17 cellular contexts compared by ENCODE assay signal in the genomic region with DNA sequence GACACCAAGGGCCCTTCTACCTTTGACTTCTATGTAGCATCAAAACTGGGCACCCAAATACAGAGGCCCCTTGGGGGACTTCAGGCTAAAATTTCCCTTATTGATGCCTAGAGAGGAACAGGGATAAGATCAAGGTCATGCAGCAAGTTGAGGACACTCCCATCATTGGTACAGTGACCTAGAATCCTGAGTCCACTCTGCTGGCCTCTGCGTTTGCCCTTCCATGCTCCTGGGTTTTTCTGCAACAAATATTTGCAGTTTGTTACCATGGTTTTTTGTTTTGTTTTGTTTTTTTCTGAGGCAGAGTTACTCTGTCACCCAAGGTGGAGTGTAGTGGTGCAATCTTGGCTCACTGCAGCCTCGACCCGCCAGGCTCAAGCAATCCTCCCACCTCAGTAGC.
A peak's percentile ranks its signal among the peaks of the same experiment; 100 is the strongest.
DNase-seq lines count a peak whose midpoint lies in the region; ATAC-seq and TF ChIP-seq lines count a peak whose summit lies in the region.
"Had no signal": no experiment of that assay in that cellular context is flagged by ENCODE, and none has a peak within 500 bp of the region (broad histone marks: within the 10 kb centered on the region; RNA-seq: fewer than 3 reads in every experiment).

No MANE protein-coding gene starts in this region.

- no peaks in the 10 kb centered on the region for H3K4me1 Mint-ChIP-seq in progenitor cell of endocrine pancreas (ENCODE audit: low read depth)

- H2BK120ac ChIP-seq in mesenchymal stem cell (ENCODE audit: low read depth, low read length), result no peak overlapping the region

- TF ChIP-seq CTCF in progenitor cell of endocrine pancreas (IDR thresholded peaks at IDR 0.05; ENCODE audit: unreplicated experiment), result no peak
- TF ChIP-seq CTCF in upper lobe of left lung (IDR thresholded peaks at IDR 0.05), result no peak

- H3K4ac ChIP-seq in mesenchymal stem cell (ENCODE audit: low read depth in 1 of 2, low read length in 2 of 2), result no peak overlapping the region

- H3K4me3 ChIP-seq in mesenchymal stem cell (ENCODE audit: insufficient read depth in 1 of 2, low read depth in 1 of 2, low read length in 2 of 2), result no peak overlapping the region
- H3K4me3 ChIP-seq in upper lobe of left lung, result no peak overlapping the region

- H3K27me3 ChIP-seq in mesenchymal stem cell (ENCODE audit: control insufficient read depth in 1 of 2, insufficient read depth in 1 of 2, low read length in 2 of 2) (peaks cover 16 to 65% of the 10 kb centered on the region in 2 experiments), upper lobe of left lung (peaks cover 0 to 3% (median under 1%) of the 10 kb centered on the region in 4 donors)
- H3K27me3 ChIP-seq: BE2C had no signal

- no peak overlapping the region for H2BK5ac ChIP-seq in mesenchymal stem cell (ENCODE audit: low read depth, low read length, poor library complexity, severe bottlenecking)

- H3K9me3 ChIP-seq in mesenchymal stem cell (ENCODE audit: control insufficient read depth, low read length), result no peaks in the 10 kb centered on the region
- H3K9me3 ChIP-seq in upper lobe of left lung, result no peaks in the 10 kb centered on the region
- H3K9me3 ChIP-seq: BE2C had no signal

- no peak overlapping the region for H3K4me3 Mint-ChIP-seq in progenitor cell of endocrine pancreas (ENCODE audit: low read depth)
- H3K4me3 Mint-ChIP-seq: CD4-positive, alpha-beta T cell; HFFc6 had no signal

- no peaks in the 10 kb centered on the region for H3K36me3 Mint-ChIP-seq in progenitor cell of endocrine pancreas (ENCODE audit: insufficient read depth)
- H3K36me3 Mint-ChIP-seq: IgD-negative memory B cell had no signal

- WGBS in mesenchymal stem cell, result 81% methylated on average over 3 of the region's 3 CpGs
- WGBS in upper lobe of left lung, 2 donors, result 61 to 69% methylated on average over 3 of the region's 3 CpGs

- no peaks in the 10 kb centered on the region for H3K79me1 ChIP-seq in mesenchymal stem cell (replicated peaks; ENCODE audit: low read length, poor library complexity, severe bottlenecking)

- no peak for TF ChIP-seq POLR2A in upper lobe of left lung (IDR thresholded peaks at IDR 0.05)

- H4K91ac ChIP-seq in mesenchymal stem cell (ENCODE audit: low read length), result no peak overlapping the region

- no peaks in the 10 kb centered on the region for H3K9me3 Mint-ChIP-seq in progenitor cell of endocrine pancreas (ENCODE audit: low read depth)
- H3K9me3 Mint-ChIP-seq: CD4-positive, alpha-beta T cell; HFFc6; IgD-negative memory B cell had no signal

- H2AFZ ChIP-seq in mesenchymal stem cell (ENCODE audit: low read depth, low read length), result no peak overlapping the region

- no peak overlapping the region for H2AK5ac ChIP-seq in mesenchymal stem cell (ENCODE audit: low read length, severe bottlenecking)

- no peak overlapping the region for H3K18ac ChIP-seq in mesenchymal stem cell (ENCODE audit: low read depth in 1 of 2, low read length in 2 of 2)

- H3K27ac Mint-ChIP-seq in progenitor cell of endocrine pancreas, result no peak overlapping the region
- H3K27ac Mint-ChIP-seq: CD4-positive, alpha-beta T cell; HFFc6; IgD-negative memory B cell had no signal

- DNase-seq in M059J (ENCODE audit: low read depth) (peak; percentile 19), left lobe of liver (ENCODE audit: low spot score) (no peak), mesenchymal stem cell (peak; percentile 57), progenitor cell of endocrine pancreas (ENCODE audit: low spot score, unreplicated experiment) (no peak), upper lobe of left lung (no peak)
- DNase-seq: ACHN; BE2C; Calu3; CD4-positive, alpha-beta T cell; GOT3; H7; HFFc6; KBM-7 had no signal

- H3K36me3 ChIP-seq in mesenchymal stem cell (ENCODE audit: control insufficient read depth in 1 of 2, insufficient read depth in 2 of 2, low read depth in 1 of 2, low read length in 2 of 2), result no peaks in the 10 kb centered on the region
- H3K36me3 ChIP-seq in upper lobe of left lung, result no peaks in the 10 kb centered on the region
- H3K36me3 ChIP-seq: BE2C had no signal

- H3K9ac ChIP-seq in mesenchymal stem cell (ENCODE audit: low read length), result no peak overlapping the region

- TF ChIP-seq EP300 in upper lobe of left lung (IDR thresholded peaks at IDR 0.05), result no peak

- H3K27ac ChIP-seq in mesenchymal stem cell (ENCODE audit: low read length, poor library complexity, severe bottlenecking) (no peak overlapping the region), upper lobe of left lung (no peak overlapping the region)
- H3K27ac ChIP-seq: C4-2B had no signal

- H3K4me2 ChIP-seq in mesenchymal stem cell (ENCODE audit: low read length, poor library complexity, severe bottlenecking), result no peak overlapping the region

- no peak overlapping the region for H4K8ac ChIP-seq in mesenchymal stem cell (ENCODE audit: low read length)

- no peak overlapping the region for H3K14ac ChIP-seq in mesenchymal stem cell (ENCODE audit: low read length in 2 of 2)

- H3K27me3 Mint-ChIP-seq in progenitor cell of endocrine pancreas, result peaks cover 69% of the 10 kb centered on the region

- peaks cover 11% of the 10 kb centered on the region for H3K4me1 ChIP-seq in mesenchymal stem cell (ENCODE audit: control insufficient read depth, insufficient read depth, low read depth, low read length)
- H3K4me1 ChIP-seq in upper lobe of left lung, result peaks cover 0 to 3% (median 1%) of the 10 kb centered on the region in 4 donors
- H3K4me1 ChIP-seq: BE2C had no signal

- no peak overlapping the region for H2BK12ac ChIP-seq in mesenchymal stem cell (ENCODE audit: low read length in 2 of 2)

- peak; percentile 64 for ATAC-seq in left lobe of liver
- no peak for ATAC-seq in upper lobe of left lung (ENCODE audit: low FRiP score in 2 of 2)
- ATAC-seq in GM21515 (IDR thresholded peaks at IDR 0.05; ENCODE audit: unreplicated experiment), result no peak
- ATAC-seq: HCT116 had no signal

- H3K23ac ChIP-seq in mesenchymal stem cell (ENCODE audit: low read length in 2 of 2), result no peak overlapping the region

- no peak overlapping the region for H2BK15ac ChIP-seq in mesenchymal stem cell (ENCODE audit: low read depth, poor library complexity, severe bottlenecking)

Comparison
In these comparisons a context has a peak if more than half of its experiments do, and no peak if none do; other contexts are left out.
1. DNase-seq: peak in M059J (single experiment) and mesenchymal stem cell (single experiment); none in left lobe of liver (single experiment), progenitor cell of endocrine pancreas (single experiment) and upper lobe of left lung (0 of 2).